ENCODE assay signal across 22 cellular contexts in the genomic region with DNA sequence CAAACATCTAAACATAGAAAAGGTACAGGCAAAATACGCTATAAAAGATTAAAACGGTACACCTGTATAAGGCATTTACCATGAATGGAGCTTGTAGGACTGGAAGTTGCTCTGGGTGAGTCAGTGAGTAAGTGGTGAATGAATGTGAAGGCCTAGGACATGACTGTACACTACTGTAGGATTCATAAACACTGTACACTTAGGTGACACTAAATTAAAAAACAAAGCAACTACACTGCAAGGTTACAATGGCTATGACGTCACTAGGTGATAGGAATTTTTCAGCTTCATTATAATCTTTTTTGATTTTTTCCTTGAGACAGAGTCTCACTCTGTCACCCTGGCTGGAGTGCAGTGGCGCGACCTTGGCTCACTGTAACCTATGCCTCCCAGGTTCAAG.
"Had no signal": no experiment of that assay in that cellular context is flagged by ENCODE, and none has a peak within 500 bp of the region (broad histone marks: within the 10 kb centered on the region; RNA-seq: fewer than 3 reads in every experiment).

No MANE protein-coding gene starts in this region.

- H3K27ac ChIP-seq: left ventricle myocardium inferior, spleen, testis, vagina, VCaP had no signal

- H3K36me3 ChIP-seq: left ventricle myocardium inferior, spleen, vagina had no signal

- H3K27ac Mint-ChIP-seq: activated CD4-positive, alpha-beta T cell treated with anti-CD3 and anti-CD28 coated beads, Interleukin-2, amount 10 ng/mL, durations not matched to agents 7 days and 5 days; activated CD8-positive, alpha-beta T cell treated with anti-CD3 and anti-CD28 coated beads, Interleukin-2, amount 10 ng/mL, durations not matched to agents 7 days and 5 days; activated naive CD4-positive, alpha-beta T cell treated with anti-CD3 and anti-CD28 coated beads, Interleukin-2, amount 50 U/mL, for 24 hours; brain; dendritic cell treated with granulocyte-macrophage colony-stimulating factor and Interleukin-4, amounts not matched to agents 40 ng/mL and 50 ng/mL, for 4 days; natural killer cell; progenitor cell of endocrine pancreas; type B pancreatic cell had no signal

- ATAC-seq: activated CD8-positive, alpha-beta T cell treated with anti-CD3 and anti-CD28 coated beads, Interleukin-2, amount 10 ng/mL, durations not matched to agents 7 days and 5 days; natural killer cell had no signal

- H3K9me3 Mint-ChIP-seq: activated CD4-positive, alpha-beta T cell treated with anti-CD3 and anti-CD28 coated beads, Interleukin-2, amount 10 ng/mL, durations not matched to agents 7 days and 5 days; dendritic cell treated with granulocyte-macrophage colony-stimulating factor and Interleukin-4, amounts not matched to agents 40 ng/mL and 50 ng/mL, for 4 days; type B pancreatic cell had no signal

- H3K4me3 Mint-ChIP-seq: activated CD4-positive, alpha-beta T cell treated with anti-CD3 and anti-CD28 coated beads, Interleukin-2, amount 10 ng/mL, durations not matched to agents 7 days and 5 days; activated CD8-positive, alpha-beta T cell treated with anti-CD3 and anti-CD28 coated beads, Interleukin-2, amount 10 ng/mL, durations not matched to agents 7 days and 5 days; activated naive CD4-positive, alpha-beta T cell treated with anti-CD3 and anti-CD28 coated beads, Interleukin-2, amount 50 U/mL, for 24 hours; brain; dendritic cell treated with granulocyte-macrophage colony-stimulating factor and Interleukin-4, amounts not matched to agents 40 ng/mL and 50 ng/mL, for 4 days; natural killer cell; type B pancreatic cell had no signal

- H3K4me3 ChIP-seq: left ventricle myocardium inferior, spleen, testis, vagina had no signal

- H3K4me1 ChIP-seq: left ventricle myocardium inferior, spleen, testis, vagina had no signal

- H3K27me3 Mint-ChIP-seq: activated CD4-positive, alpha-beta T cell treated with anti-CD3 and anti-CD28 coated beads, Interleukin-2, amount 10 ng/mL, durations not matched to agents 7 days and 5 days had no signal

- H3K27me3 ChIP-seq: spleen, testis, vagina had no signal

- DNase-seq: activated CD4-positive, alpha-beta T cell treated with anti-CD3 and anti-CD28 coated beads, Interleukin-2, amount 10 ng/mL, durations not matched to agents 7 days and 5 days; activated CD4-positive, CD25-positive, alpha-beta regulatory T cell treated with anti-CD3 and anti-CD28 coated beads, Interleukin-2, amount 50 U/mL, for 72 hours; activated CD8-positive, alpha-beta T cell treated with anti-CD3 and anti-CD28 coated beads, Interleukin-2, amount 10 ng/mL, durations not matched to agents 7 days and 5 days; activated gamma-delta T cell treated with Interleukin-2 at 50 U/mL for 16 hours; anterior cingulate cortex; effector CD8-positive, alpha-beta T cell; hippocampal formation; kidney glomerular epithelial cell; left ventricle myocardium inferior; midbrain; natural killer cell; spleen; stimulated activated CD4-positive, alpha-beta T cell treated with anti-CD3 and anti-CD28 coated beads, Interleukin-4, amount 100 ng/mL, for 1 hour; stimulated activated naive CD4-positive, alpha-beta T cell; testis had no signal

- H3K9me3 ChIP-seq: testis, vagina had no signal

- H3K4me1 Mint-ChIP-seq: activated CD4-positive, alpha-beta T cell treated with anti-CD3 and anti-CD28 coated beads, Interleukin-2, amount 10 ng/mL, durations not matched to agents 7 days and 5 days; activated naive CD4-positive, alpha-beta T cell treated with anti-CD3 and anti-CD28 coated beads, Interleukin-2, amount 50 U/mL, for 24 hours; brain; natural killer cell had no signal

- H3K36me3 Mint-ChIP-seq: activated naive CD4-positive, alpha-beta T cell treated with anti-CD3 and anti-CD28 coated beads, Interleukin-2, amount 50 U/mL, for 24 hours; brain; natural killer cell; type B pancreatic cell had no signal
